ENCODE assay signal across 28 cellular contexts in genomic region chr3:139735191-139735590, GRCh38.
"Had no signal": no experiment of that assay in that cellular context is flagged by ENCODE, and none has a peak within 500 bp of the region (broad histone marks: within the 10 kb centered on the region; RNA-seq: fewer than 3 reads in every experiment).

No MANE protein-coding gene starts in this region.

- H3K27me3 Mint-ChIP-seq: stimulated activated memory B cell treated with anti-CD40 and anti-IgM and Interleukin-4, amounts not matched to agents 10 μg/mL and 1 μg/mL and 100 μg/mL, for 72 hours had no signal

- H3K4me1 Mint-ChIP-seq: stimulated activated memory B cell treated with anti-CD40 and anti-IgM and Interleukin-4, amounts not matched to agents 10 μg/mL and 1 μg/mL and 100 μg/mL, for 72 hours; stimulated activated naive B cell treated with anti-CD40 and anti-IgM and Interleukin-4, amounts not matched to agents 10 μg/mL and 1 μg/mL and 100 μg/mL, for 72 hours; stimulated activated naive CD8-positive, alpha-beta T cell treated with anti-CD3 and anti-CD28 coated beads, Interleukin-15, amount 100 ng/mL, for 72 hours had no signal

- H3K4me3 ChIP-seq: stomach, suprapubic skin, testis, thoracic aorta, thyroid gland, tibial artery, tibial nerve, transverse colon, upper lobe of left lung, upper lobe of right lung, uterus, vagina had no signal

- H3K9me3 ChIP-seq: stomach, suprapubic skin, testis, thoracic aorta, thyroid gland, tibial artery, tibial nerve, transverse colon, upper lobe of left lung, upper lobe of right lung, uterus, vagina had no signal

- H3K27ac ChIP-seq: stomach, suprapubic skin, testis, thoracic aorta, thyroid gland, tibial artery, tibial nerve, transverse colon, upper lobe of left lung, upper lobe of right lung, uterus, vagina had no signal

- FAIRE-seq: urothelium cell line had no signal

- H3K4me3 Mint-ChIP-seq: stimulated activated memory B cell treated with anti-CD40 and anti-IgM and Interleukin-4, amounts not matched to agents 10 μg/mL and 1 μg/mL and 100 μg/mL, for 72 hours; stimulated activated naive B cell treated with anti-CD40 and anti-IgM and Interleukin-4, amounts not matched to agents 10 μg/mL and 1 μg/mL and 100 μg/mL, for 72 hours; stimulated activated naive CD8-positive, alpha-beta T cell treated with anti-CD3 and anti-CD28 coated beads, Interleukin-15, amount 100 ng/mL, for 72 hours; stimulated activated naive CD8-positive, alpha-beta T cell treated with anti-CD3 and anti-CD28 coated beads, Interleukin-15, Interleukin-2, amounts not matched to agents 100 ng/mL and 50 ng/mL, for 24 hours; type B pancreatic cell had no signal

- H3K36me3 Mint-ChIP-seq: stimulated activated memory B cell treated with anti-CD40 and anti-IgM and Interleukin-4, amounts not matched to agents 10 μg/mL and 1 μg/mL and 100 μg/mL, for 72 hours; stimulated activated naive B cell treated with anti-CD40 and anti-IgM and Interleukin-4, amounts not matched to agents 10 μg/mL and 1 μg/mL and 100 μg/mL, for 72 hours; type B pancreatic cell had no signal

- ATAC-seq: stimulated activated memory B cell treated with anti-CD40 and anti-IgM and Interleukin-4, amounts not matched to agents 10 μg/mL and 1 μg/mL and 100 μg/mL, for 72 hours; stimulated activated naive B cell treated with anti-CD40 and anti-IgM and Interleukin-4, amounts not matched to agents 10 μg/mL and 1 μg/mL and 100 μg/mL, for 72 hours; stimulated activated naive CD8-positive, alpha-beta T cell treated with anti-CD3 and anti-CD28 coated beads, Interleukin-15, amount 100 ng/mL, for 72 hours; stimulated activated naive CD8-positive, alpha-beta T cell treated with anti-CD3 and anti-CD28 coated beads, Interleukin-15, Interleukin-2, amounts not matched to agents 100 U/mL and 50 U/mL, for 24 hours; upper lobe of right lung had no signal

- H3K27me3 ChIP-seq: stomach, suprapubic skin, testis, thyroid gland, tibial artery, tibial nerve, transverse colon, upper lobe of left lung, upper lobe of right lung, uterus, vagina had no signal

- DNase-seq: stimulated activated CD4-positive, alpha-beta T cell treated with anti-CD3 and anti-CD28 coated beads, Interleukin-2, amount 100 ng/mL, for 48 hours; stimulated activated CD4-positive, alpha-beta T cell treated with anti-CD3 and anti-CD28 coated beads, Interleukin-4, amount 100 ng/mL, for 1 hour; stimulated activated CD4-positive, alpha-beta T cell treated with anti-CD3 and anti-CD28 coated beads, Interleukin-4, amount 100 ng/mL, for 24 hours; stimulated activated CD4-positive, alpha-beta T cell treated with anti-CD3 and anti-CD28 coated beads, Interleukin-4, amount 100 ng/mL, for 4 hours; stimulated activated CD8-positive, alpha-beta memory T cell treated with anti-CD3 and anti-CD28 coated beads, Interleukin-4, amount 100 ng/mL, for 48 hours; stimulated activated naive B cell treated with anti-CD40 and anti-IgM and Interleukin-4, amounts not matched to agents 10 μg/mL and 1 μg/mL and 100 μg/mL, for 72 hours; stimulated activated naive CD4-positive, alpha-beta T cell; stimulated activated naive CD4-positive, alpha-beta T cell treated with Interleukin-2 at 50 U/mL for 16 hours; stimulated activated naive CD8-positive, alpha-beta T cell treated with anti-CD3 and anti-CD28 coated beads, Interleukin-15, amount 100 ng/mL, for 72 hours; stimulated activated naive CD8-positive, alpha-beta T cell treated with anti-CD3 and anti-CD28 coated beads, Interleukin-15, Interleukin-2, amounts not matched to agents 100 U/mL and 50 U/mL, for 24 hours; stomach; substantia nigra; testis; thyroid gland; tibial artery; transverse colon; trophoblast cell; upper lobe of left lung; upper lobe of right lung; uterus had no signal

- H3K4me1 ChIP-seq: stomach, suprapubic skin, testis, thyroid gland, tibial artery, tibial nerve, transverse colon, upper lobe of left lung, upper lobe of right lung, uterus, vagina had no signal

- H3K27ac Mint-ChIP-seq: stimulated activated memory B cell treated with anti-CD40 and anti-IgM and Interleukin-4, amounts not matched to agents 10 μg/mL and 1 μg/mL and 100 μg/mL, for 72 hours; stimulated activated naive B cell treated with anti-CD40 and anti-IgM and Interleukin-4, amounts not matched to agents 10 μg/mL and 1 μg/mL and 100 μg/mL, for 72 hours; stimulated activated naive CD8-positive, alpha-beta T cell treated with anti-CD3 and anti-CD28 coated beads, Interleukin-15, amount 100 ng/mL, for 72 hours; stimulated activated naive CD8-positive, alpha-beta T cell treated with anti-CD3 and anti-CD28 coated beads, Interleukin-15, Interleukin-2, amounts not matched to agents 100 ng/mL and 50 ng/mL, for 24 hours; type B pancreatic cell had no signal

- H3K9me3 Mint-ChIP-seq: stimulated activated memory B cell treated with anti-CD40 and anti-IgM and Interleukin-4, amounts not matched to agents 10 μg/mL and 1 μg/mL and 100 μg/mL, for 72 hours; type B pancreatic cell had no signal

- H3K36me3 ChIP-seq: stomach, suprapubic skin, thoracic aorta, thyroid gland, tibial artery, tibial nerve, transverse colon, upper lobe of left lung, upper lobe of right lung, uterus, vagina had no signal
